ENCODE assay signal across 8 cellular contexts in genomic region chr12:57896437-57897201, GRCh38. TPM values are rescaled to one million over a fixed set of nuclear protein-coding genes. Genes with fewer than 3 reads are reported as not detected.
A peak's percentile ranks its signal among the peaks of the same experiment; 100 is the strongest.
DNase-seq lines count a peak whose midpoint lies in the region; ATAC-seq and TF ChIP-seq lines count a peak whose summit lies in the region.

No MANE protein-coding gene starts in this region.

- no peaks in the 10 kb centered on the region for H3K79me2 ChIP-seq in osteoblast (ENCODE audit: insufficient read depth, low read length)

- H3K27me3 ChIP-seq in osteoblast (ENCODE audit: insufficient read depth, low read length) (no peaks in the 10 kb centered on the region), HAP-1 (ENCODE audit: low read depth) (no peaks in the 10 kb centered on the region)

- DNase-seq in GM12865 (ENCODE audit: low read depth) = peak; percentile 37
- peak; percentile 77 for DNase-seq in NCI-H2227 (lab: John Stamatoyannopoulos, UW; ENCODE audit: unreplicated experiment)
- peak; percentile 82 for DNase-seq in amniotic epithelial cell (ENCODE audit: low read depth)
- DNase-seq in left cardiac atrium = peak; percentile 86
- DNase-seq in osteoblast (ENCODE audit: insufficient read length, low spot score, missing footprints) = peak; percentile 91
- DNase-seq in UCSD-AML1 (lab: John Stamatoyannopoulos, UW; ENCODE audit: unreplicated experiment) = no peak
- DNase-seq in HAP-1 (ENCODE audit: low spot score in 2 of 2) = no peak

- H4K20me1 ChIP-seq in osteoblast (ENCODE audit: insufficient read depth, low read length) = no peaks in the 10 kb centered on the region

- H3K36me3 ChIP-seq in osteoblast (ENCODE audit: insufficient read depth, low read length) = no peaks in the 10 kb centered on the region
- no peaks in the 10 kb centered on the region for H3K36me3 ChIP-seq in HAP-1 (replicated peaks)

- peak overlapping the region; percentile 87 for H3K27ac ChIP-seq in osteoblast (ENCODE audit: low read depth, low read length)

- peak overlapping the region; percentile 76 for H2AFZ ChIP-seq in osteoblast (ENCODE audit: low read length)

- in situ Hi-C loops in HAP-1 (cut with MboI; ENCODE audit: low sequenced_read_pairs) = no loop called here

- TF ChIP-seq CTCF in GM12865 (IDR thresholded peaks at IDR 0.05; ENCODE audit: insufficient read depth, low read depth, low read length, missing control alignments) (no peak), osteoblast (IDR thresholded peaks at IDR 0.05; ENCODE audit: extremely low read depth, low read depth, low read length) (peak; percentile 34)

- peak overlapping the region; percentile 48 for H3K4me3 ChIP-seq in GM12865 (ENCODE audit: low read depth, low read length)
- H3K4me3 ChIP-seq in osteoblast (ENCODE audit: insufficient read depth, low read length) = peak overlapping the region; percentile 74
- H3K4me3 ChIP-seq in HAP-1 = no peak overlapping the region

- peaks cover 67% of the 10 kb centered on the region for H3K4me1 ChIP-seq in osteoblast (ENCODE audit: insufficient read depth, low read length)
- peaks cover 2% of the 10 kb centered on the region; the same call in 1 of the 2 replicates for H3K4me1 ChIP-seq in HAP-1

- intact Hi-C loops in left cardiac atrium (cut with DNase I) = no loop called here

- ATAC-seq in left cardiac atrium (peak; percentile 54 to 56), HG02938 (IDR thresholded peaks at IDR 0.05; ENCODE audit: unreplicated experiment) (no peak)

- H3K9me3 ChIP-seq in osteoblast (ENCODE audit: low read depth, low read length) = no peaks in the 10 kb centered on the region
- H3K9me3 ChIP-seq in HAP-1 = no peaks in the 10 kb centered on the region

- peak overlapping the region; percentile 84 for H3K4me2 ChIP-seq in osteoblast (ENCODE audit: insufficient read depth, low read length)

RNA-seq across cellular contexts. Expression of gene ATP23, which starts 44.7 kb away (rescaled TPM):
- total RNA-seq in left cardiac atrium (1 to 10 TPM; 7.6 to 9.4 TPM), osteoblast (5.1 and 6.2 TPM in 2 replicates)

RNA-seq across cellular contexts. Expression of gene CTDSP2, which starts 50.1 kb away (rescaled TPM):
- total RNA-seq in left cardiac atrium (10 to 100 TPM; 90.6 to 97.1 TPM), osteoblast (105 and 116 TPM in 2 replicates)

Comparison
In these comparisons a context has a peak if more than half of its experiments do, and no peak if none do; other contexts are left out.
1. DNase-seq: peak in GM12865 (single experiment), NCI-H2227 (single experiment), amniotic epithelial cell (single experiment), left cardiac atrium (single experiment) and osteoblast (single experiment); none in UCSD-AML1 (single experiment) and HAP-1 (0 of 2).